ENCODE assay signal across 16 cellular contexts in genomic region chr17:64412944-64413381, GRCh38. TPM values are rescaled to one million over a fixed set of nuclear protein-coding genes. Genes with fewer than 3 reads are reported as not detected.
A peak's percentile ranks its signal among the peaks of the same experiment; 100 is the strongest.
DNase-seq lines count a peak whose midpoint lies in the region; ATAC-seq and TF ChIP-seq lines count a peak whose summit lies in the region.
"Had no signal": no experiment of that assay in that cellular context is flagged by ENCODE, and none has a peak within 500 bp of the region (broad histone marks: within the 10 kb centered on the region; RNA-seq: fewer than 3 reads in every experiment).

No MANE protein-coding gene starts in this region.

- H3K27ac ChIP-seq in cingulate gyrus (ENCODE audit: low read depth, low read length) = peak overlapping the region; percentile 35
- H3K27ac ChIP-seq: foreskin keratinocyte, vagina had no signal

- no peaks in the 10 kb centered on the region for H3K9me3 Mint-ChIP-seq in natural killer cell
- no peaks in the 10 kb centered on the region for H3K9me3 Mint-ChIP-seq in natural killer cell treated with Interleukin-12 subunit alpha and Interleukin-12 subunit beta and Interleukin-15 and Interleukin-18, amount 100 ng/mL, for 72 hours
- no peaks in the 10 kb centered on the region for H3K9me3 Mint-ChIP-seq in naive thymus-derived CD8-positive, alpha-beta T cell
- no peaks in the 10 kb centered on the region for H3K9me3 Mint-ChIP-seq in stimulated activated naive B cell treated with anti-CD40 and anti-IgM and Interleukin-4, amounts not matched to agents 10 μg/mL and 1 μg/mL and 100 μg/mL, for 72 hours

- H3K27me3 Mint-ChIP-seq in natural killer cell (ENCODE audit: low read depth in 2 of 2) = no peaks in the 10 kb centered on the region
- no peaks in the 10 kb centered on the region for H3K27me3 Mint-ChIP-seq in natural killer cell treated with Interleukin-12 subunit alpha and Interleukin-12 subunit beta and Interleukin-15 and Interleukin-18, amount 100 ng/mL, for 72 hours
- H3K27me3 Mint-ChIP-seq in naive thymus-derived CD8-positive, alpha-beta T cell = no peaks in the 10 kb centered on the region
- no peaks in the 10 kb centered on the region for H3K27me3 Mint-ChIP-seq in stimulated activated naive B cell treated with anti-CD40 and anti-IgM and Interleukin-4, amounts not matched to agents 10 μg/mL and 1 μg/mL and 100 μg/mL, for 72 hours

- ATAC-seq in natural killer cell = no peak
- no peak for ATAC-seq in natural killer cell treated with Interleukin-12 subunit alpha and Interleukin-12 subunit beta and Interleukin-15 and Interleukin-18, amount 100 ng/mL, for 72 hours
- no peak for ATAC-seq in naive thymus-derived CD8-positive, alpha-beta T cell
- no peak for ATAC-seq in stimulated activated naive B cell treated with anti-CD40 and anti-IgM and Interleukin-4, amounts not matched to agents 10 μg/mL and 1 μg/mL and 100 μg/mL, for 72 hours (replicated peaks)
- ATAC-seq: foreskin keratinocyte had no signal

- in situ Hi-C loops in G401 (cut with HindIII; ENCODE audit: low sequenced_read_pairs) = no loop called here

- DNase-seq in natural killer cell = no peak
- no peak for DNase-seq in natural killer cell treated with Interleukin-12 subunit alpha and Interleukin-12 subunit beta and Interleukin-15 and Interleukin-18, amount 100 ng/mL, for 72 hours (ENCODE audit: low spot score)
- DNase-seq in naive thymus-derived CD8-positive, alpha-beta T cell = no peak
- no peak for DNase-seq in stimulated activated naive B cell treated with anti-CD40 and anti-IgM and Interleukin-4, amounts not matched to agents 10 μg/mL and 1 μg/mL and 100 μg/mL, for 72 hours
- no peak for DNase-seq in G401 (ENCODE audit: low spot score)
- no peak for DNase-seq in NCI-H69 (lab: John Stamatoyannopoulos, UW)
- DNase-seq in mesenteric fat pad (ENCODE audit: low spot score) = no peak
- DNase-seq: activated CD4-positive, alpha-beta T cell treated with anti-CD3 and anti-CD28 coated beads for 1 hour; amniotic stem cell; foreskin keratinocyte; NCI-H2171; OCI-M1; stimulated activated CD4-positive, alpha-beta T cell treated with anti-CD3 and anti-CD28 coated beads, Interleukin-12 subunit alpha, Interleukin-12 subunit beta, amount 100 ng/mL, for 4 hours had no signal

- no peaks in the 10 kb centered on the region for H3K36me3 Mint-ChIP-seq in natural killer cell
- H3K36me3 Mint-ChIP-seq in natural killer cell treated with Interleukin-12 subunit alpha and Interleukin-12 subunit beta and Interleukin-15 and Interleukin-18, amount 100 ng/mL, for 72 hours = no peaks in the 10 kb centered on the region
- H3K36me3 Mint-ChIP-seq in naive thymus-derived CD8-positive, alpha-beta T cell = no peaks in the 10 kb centered on the region
- no peaks in the 10 kb centered on the region for H3K36me3 Mint-ChIP-seq in stimulated activated naive B cell treated with anti-CD40 and anti-IgM and Interleukin-4, amounts not matched to agents 10 μg/mL and 1 μg/mL and 100 μg/mL, for 72 hours

- H3K4me1 Mint-ChIP-seq in natural killer cell = peaks cover 12 to 13% of the 10 kb centered on the region in 2 donors
- peaks cover 0 to 13% of the 10 kb centered on the region in 2 donors for H3K4me1 Mint-ChIP-seq in natural killer cell treated with Interleukin-12 subunit alpha and Interleukin-12 subunit beta and Interleukin-15 and Interleukin-18, amount 100 ng/mL, for 72 hours (ENCODE audit: low read depth in 2 of 2)
- peaks cover 21 to 40% (median 32%) of the 10 kb centered on the region in 4 donors for H3K4me1 Mint-ChIP-seq in naive thymus-derived CD8-positive, alpha-beta T cell
- H3K4me1 Mint-ChIP-seq in stimulated activated naive B cell treated with anti-CD40 and anti-IgM and Interleukin-4, amounts not matched to agents 10 μg/mL and 1 μg/mL and 100 μg/mL, for 72 hours = peaks cover 34 to 48% of the 10 kb centered on the region in 2 donors

- no peak for TF ChIP-seq CTCF in natural killer cell (IDR thresholded peaks at IDR 0.05)

- H3K27ac Mint-ChIP-seq in natural killer cell = no peak overlapping the region
- no peak overlapping the region for H3K27ac Mint-ChIP-seq in natural killer cell treated with Interleukin-12 subunit alpha and Interleukin-12 subunit beta and Interleukin-15 and Interleukin-18, amount 100 ng/mL, for 72 hours
- peak overlapping the region in 9 of 10 donors; percentile 18 to 91 (median 76) for H3K27ac Mint-ChIP-seq in naive thymus-derived CD8-positive, alpha-beta T cell
- no peak overlapping the region for H3K27ac Mint-ChIP-seq in stimulated activated naive B cell treated with anti-CD40 and anti-IgM and Interleukin-4, amounts not matched to agents 10 μg/mL and 1 μg/mL and 100 μg/mL, for 72 hours

- POLR2A ChIA-PET in naive thymus-derived CD8-positive, alpha-beta T cell (lab: Charles Lee) = interaction anchor here (0.9 to 5.4 kb wide), 9 partner anchors 10 to 94 kb away, joined by 3 to 39 read pairs (median 10); partner anchors contain the start of genes CEP95, DDX5 and PECAM1

- intact Hi-C loops in natural killer cell (cut with micrococcal nuclease) = no loop called here

- H3K4me3 Mint-ChIP-seq in natural killer cell = peak overlapping the region; percentile 6
- no peak overlapping the region for H3K4me3 Mint-ChIP-seq in natural killer cell treated with Interleukin-12 subunit alpha and Interleukin-12 subunit beta and Interleukin-15 and Interleukin-18, amount 100 ng/mL, for 72 hours
- H3K4me3 Mint-ChIP-seq in naive thymus-derived CD8-positive, alpha-beta T cell = peak overlapping the region in 8 of 10 donors; percentile 30 to 88 (median 82)
- peak overlapping the region in 1 of 2 donors; percentile 81 for H3K4me3 Mint-ChIP-seq in stimulated activated naive B cell treated with anti-CD40 and anti-IgM and Interleukin-4, amounts not matched to agents 10 μg/mL and 1 μg/mL and 100 μg/mL, for 72 hours

RNA-seq across cellular contexts. Expression of gene PECAM1, which starts 22.3 kb away (rescaled TPM):
- total RNA-seq in natural killer cell (10 to 100 TPM; 57.1 to 79.8 (median 72.6) TPM), mesenteric fat pad (367 TPM)
- total RNA-seq in natural killer cell treated with Interleukin-12 subunit alpha and Interleukin-12 subunit beta and Interleukin-15 and Interleukin-18, amount 100 ng/mL, for 72 hours = 10 to 100 TPM in 1 of 2 donors, 1 to 10 TPM in 1; 8.1 to 17.1 TPM
- total RNA-seq in naive thymus-derived CD8-positive, alpha-beta T cell = 100 to 1,000 TPM; 172 to 177 TPM
- polyA plus RNA-seq in naive thymus-derived CD8-positive, alpha-beta T cell = 100 to 1,000 TPM; 168 to 264 (median 187) TPM
- total RNA-seq in G401 (2014; rRNA removed; shearing (Covaris generic)) = 0.06 TPM in 1 of 2 replicates, not detected in the other
- total RNA-seq: foreskin keratinocyte had no signal
- polyA plus RNA-seq: foreskin keratinocyte, neural cell had no signal

RNA-seq across cellular contexts. Expression of gene MILR1, which starts 36.0 kb away (rescaled TPM):
- 10 to 100 TPM in 1 of 3 donors, 1 to 10 TPM in 2; 2.2 to 12.0 (median 3.3) TPM for total RNA-seq in natural killer cell
- 1 to 10 TPM; 5.0 to 6.9 TPM for total RNA-seq in natural killer cell treated with Interleukin-12 subunit alpha and Interleukin-12 subunit beta and Interleukin-15 and Interleukin-18, amount 100 ng/mL, for 72 hours
- total RNA-seq in naive thymus-derived CD8-positive, alpha-beta T cell = not detected
- polyA plus RNA-seq in naive thymus-derived CD8-positive, alpha-beta T cell = not detected
- total RNA-seq in G401 (2014; rRNA removed; shearing (Covaris generic)) = not detected in 2 replicates
- total RNA-seq in mesenteric fat pad = 15.5 TPM
- total RNA-seq: foreskin keratinocyte had no signal
- polyA plus RNA-seq: foreskin keratinocyte, neural cell had no signal

Comparison
In these comparisons a context has a peak if more than half of its experiments do, and no peak if none do; other contexts are left out.
1. H3K27ac Mint-ChIP-seq: peak in naive thymus-derived CD8-positive, alpha-beta T cell (9 of 10); none in natural killer cell (0 of 2), natural killer cell treated with Interleukin-12 subunit alpha and Interleukin-12 subunit beta and Interleukin-15 and Interleukin-18, amount 100 ng/mL, for 72 hours (0 of 2) and stimulated activated naive B cell treated with anti-CD40 and anti-IgM and Interleukin-4, amounts not matched to agents 10 μg/mL and 1 μg/mL and 100 μg/mL, for 72 hours (single experiment).